ENCODE assay signal across 1 cellular context in the genomic region with DNA sequence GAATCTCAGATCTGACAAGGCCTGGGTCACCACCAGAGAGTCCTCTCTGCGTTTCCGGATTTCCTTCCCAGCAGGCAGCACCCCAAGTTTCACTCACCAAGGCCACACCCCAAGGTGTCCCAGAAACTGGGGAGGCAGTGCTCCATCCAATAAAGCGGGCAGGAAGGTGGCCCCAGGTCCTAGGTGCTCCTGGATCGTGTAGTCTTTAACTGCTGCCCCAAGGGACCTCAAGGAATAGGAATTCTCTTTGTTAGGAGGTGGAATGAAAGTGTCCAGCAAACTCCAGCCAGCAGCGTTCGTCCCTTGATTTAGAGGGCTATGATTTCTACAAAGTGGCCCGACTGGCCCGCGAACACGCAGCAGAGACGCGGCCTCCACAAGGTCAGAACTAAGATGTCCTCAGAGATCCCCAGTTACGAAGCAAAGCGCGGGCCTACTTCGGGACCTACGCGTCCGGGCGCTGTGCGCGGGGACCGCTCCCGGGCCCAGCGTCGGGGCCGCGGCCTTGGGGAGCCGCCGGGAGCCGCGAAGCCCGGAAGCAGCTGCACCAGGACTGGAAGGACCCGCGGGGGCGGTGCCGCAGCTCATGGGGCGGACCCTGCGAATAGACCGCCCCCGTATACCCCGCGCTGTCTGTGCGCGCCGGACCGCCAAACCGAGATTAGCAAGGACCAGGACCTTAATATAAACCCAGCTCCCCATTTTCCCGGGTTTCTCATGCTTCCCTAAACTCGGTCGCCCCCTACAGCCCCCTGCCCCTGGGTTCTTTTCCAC.
TF ChIP-seq lines count a peak whose summit lies in the region.

A gene with protein sequence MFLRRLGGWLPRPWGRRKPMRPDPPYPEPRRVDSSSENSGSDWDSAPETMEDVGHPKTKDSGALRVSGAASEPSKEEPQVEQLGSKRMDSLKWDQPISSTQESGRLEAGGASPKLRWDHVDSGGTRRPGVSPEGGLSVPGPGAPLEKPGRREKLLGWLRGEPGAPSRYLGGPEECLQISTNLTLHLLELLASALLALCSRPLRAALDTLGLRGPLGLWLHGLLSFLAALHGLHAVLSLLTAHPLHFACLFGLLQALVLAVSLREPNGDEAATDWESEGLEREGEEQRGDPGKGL (minus strand): TSS at position 555 of the 774 bp plus-strand sequence. CDS start 831 bp downstream, outside the sequence.

TF ChIP-seq in K562, 482 proteins besides CTCF, POLR2A, EP300 and RAD21 (continued from another document and continues in another):
- TF ChIP-seq, protein P1, sequence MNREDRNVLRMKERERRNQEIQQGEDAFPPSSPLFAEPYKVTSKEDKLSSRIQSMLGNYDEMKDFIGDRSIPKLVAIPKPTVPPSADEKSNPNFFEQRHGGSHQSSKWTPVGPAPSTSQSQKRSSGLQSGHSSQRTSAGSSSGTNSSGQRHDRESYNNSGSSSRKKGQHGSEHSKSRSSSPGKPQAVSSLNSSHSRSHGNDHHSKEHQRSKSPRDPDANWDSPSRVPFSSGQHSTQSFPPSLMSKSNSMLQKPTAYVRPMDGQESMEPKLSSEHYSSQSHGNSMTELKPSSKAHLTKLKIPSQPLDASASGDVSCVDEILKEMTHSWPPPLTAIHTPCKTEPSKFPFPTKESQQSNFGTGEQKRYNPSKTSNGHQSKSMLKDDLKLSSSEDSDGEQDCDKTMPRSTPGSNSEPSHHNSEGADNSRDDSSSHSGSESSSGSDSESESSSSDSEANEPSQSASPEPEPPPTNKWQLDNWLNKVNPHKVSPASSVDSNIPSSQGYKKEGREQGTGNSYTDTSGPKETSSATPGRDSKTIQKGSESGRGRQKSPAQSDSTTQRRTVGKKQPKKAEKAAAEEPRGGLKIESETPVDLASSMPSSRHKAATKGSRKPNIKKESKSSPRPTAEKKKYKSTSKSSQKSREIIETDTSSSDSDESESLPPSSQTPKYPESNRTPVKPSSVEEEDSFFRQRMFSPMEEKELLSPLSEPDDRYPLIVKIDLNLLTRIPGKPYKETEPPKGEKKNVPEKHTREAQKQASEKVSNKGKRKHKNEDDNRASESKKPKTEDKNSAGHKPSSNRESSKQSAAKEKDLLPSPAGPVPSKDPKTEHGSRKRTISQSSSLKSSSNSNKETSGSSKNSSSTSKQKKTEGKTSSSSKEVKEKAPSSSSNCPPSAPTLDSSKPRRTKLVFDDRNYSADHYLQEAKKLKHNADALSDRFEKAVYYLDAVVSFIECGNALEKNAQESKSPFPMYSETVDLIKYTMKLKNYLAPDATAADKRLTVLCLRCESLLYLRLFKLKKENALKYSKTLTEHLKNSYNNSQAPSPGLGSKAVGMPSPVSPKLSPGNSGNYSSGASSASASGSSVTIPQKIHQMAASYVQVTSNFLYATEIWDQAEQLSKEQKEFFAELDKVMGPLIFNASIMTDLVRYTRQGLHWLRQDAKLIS (CRISPR knock-in tag; IDR thresholded peaks at IDR 0.05), result peak; percentile 88
- TF ChIP-seq ARHGAP35 (IDR thresholded peaks at IDR 0.05; ENCODE audit: partially characterized antibody), result no peak
- TF ChIP-seq MEIS2 (IDR thresholded peaks at IDR 0.05; ENCODE audit: partially characterized antibody), result peak; percentile 12
- TF ChIP-seq KAT7 (CRISPR knock-in tag; IDR thresholded peaks at IDR 0.05; ENCODE audit: borderline replicate concordance), result peak; percentile 98
- no peak for TF ChIP-seq YBX1 (IDR thresholded peaks at IDR 0.05)
- TF ChIP-seq ZNF77 (CRISPR knock-in tag; IDR thresholded peaks at IDR 0.05), result peak; percentile 93
- TF ChIP-seq, protein P2, sequence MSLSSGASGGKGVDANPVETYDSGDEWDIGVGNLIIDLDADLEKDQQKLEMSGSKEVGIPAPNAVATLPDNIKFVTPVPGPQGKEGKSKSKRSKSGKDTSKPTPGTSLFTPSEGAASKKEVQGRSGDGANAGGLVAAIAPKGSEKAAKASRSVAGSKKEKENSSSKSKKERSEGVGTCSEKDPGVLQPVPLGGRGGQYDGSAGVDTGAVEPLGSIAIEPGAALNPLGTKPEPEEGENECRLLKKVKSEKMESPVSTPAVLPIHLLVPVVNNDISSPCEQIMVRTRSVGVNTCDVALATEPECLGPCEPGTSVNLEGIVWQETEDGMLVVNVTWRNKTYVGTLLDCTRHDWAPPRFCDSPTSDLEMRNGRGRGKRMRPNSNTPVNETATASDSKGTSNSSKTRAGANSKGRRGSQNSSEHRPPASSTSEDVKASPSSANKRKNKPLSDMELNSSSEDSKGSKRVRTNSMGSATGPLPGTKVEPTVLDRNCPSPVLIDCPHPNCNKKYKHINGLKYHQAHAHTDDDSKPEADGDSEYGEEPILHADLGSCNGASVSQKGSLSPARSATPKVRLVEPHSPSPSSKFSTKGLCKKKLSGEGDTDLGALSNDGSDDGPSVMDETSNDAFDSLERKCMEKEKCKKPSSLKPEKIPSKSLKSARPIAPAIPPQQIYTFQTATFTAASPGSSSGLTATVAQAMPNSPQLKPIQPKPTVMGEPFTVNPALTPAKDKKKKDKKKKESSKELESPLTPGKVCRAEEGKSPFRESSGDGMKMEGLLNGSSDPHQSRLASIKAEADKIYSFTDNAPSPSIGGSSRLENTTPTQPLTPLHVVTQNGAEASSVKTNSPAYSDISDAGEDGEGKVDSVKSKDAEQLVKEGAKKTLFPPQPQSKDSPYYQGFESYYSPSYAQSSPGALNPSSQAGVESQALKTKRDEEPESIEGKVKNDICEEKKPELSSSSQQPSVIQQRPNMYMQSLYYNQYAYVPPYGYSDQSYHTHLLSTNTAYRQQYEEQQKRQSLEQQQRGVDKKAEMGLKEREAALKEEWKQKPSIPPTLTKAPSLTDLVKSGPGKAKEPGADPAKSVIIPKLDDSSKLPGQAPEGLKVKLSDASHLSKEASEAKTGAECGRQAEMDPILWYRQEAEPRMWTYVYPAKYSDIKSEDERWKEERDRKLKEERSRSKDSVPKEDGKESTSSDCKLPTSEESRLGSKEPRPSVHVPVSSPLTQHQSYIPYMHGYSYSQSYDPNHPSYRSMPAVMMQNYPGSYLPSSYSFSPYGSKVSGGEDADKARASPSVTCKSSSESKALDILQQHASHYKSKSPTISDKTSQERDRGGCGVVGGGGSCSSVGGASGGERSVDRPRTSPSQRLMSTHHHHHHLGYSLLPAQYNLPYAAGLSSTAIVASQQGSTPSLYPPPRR (CRISPR knock-in tag; IDR thresholded peaks at IDR 0.05; ENCODE audit: borderline replicate concordance), result no peak; the same call in 1 of the 2 replicates
- 0 out of 2 replicates have a peak, but pooled peaks have one; percentile 55 for TF ChIP-seq SREBF1 (IDR thresholded peaks at IDR 0.05; ENCODE audit: borderline replicate concordance, low read depth, low read length)
- peak; percentile 92 for TF ChIP-seq MTA3 (IDR thresholded peaks at IDR 0.05; ENCODE audit: borderline replicate concordance)
- TF ChIP-seq, protein P3, sequence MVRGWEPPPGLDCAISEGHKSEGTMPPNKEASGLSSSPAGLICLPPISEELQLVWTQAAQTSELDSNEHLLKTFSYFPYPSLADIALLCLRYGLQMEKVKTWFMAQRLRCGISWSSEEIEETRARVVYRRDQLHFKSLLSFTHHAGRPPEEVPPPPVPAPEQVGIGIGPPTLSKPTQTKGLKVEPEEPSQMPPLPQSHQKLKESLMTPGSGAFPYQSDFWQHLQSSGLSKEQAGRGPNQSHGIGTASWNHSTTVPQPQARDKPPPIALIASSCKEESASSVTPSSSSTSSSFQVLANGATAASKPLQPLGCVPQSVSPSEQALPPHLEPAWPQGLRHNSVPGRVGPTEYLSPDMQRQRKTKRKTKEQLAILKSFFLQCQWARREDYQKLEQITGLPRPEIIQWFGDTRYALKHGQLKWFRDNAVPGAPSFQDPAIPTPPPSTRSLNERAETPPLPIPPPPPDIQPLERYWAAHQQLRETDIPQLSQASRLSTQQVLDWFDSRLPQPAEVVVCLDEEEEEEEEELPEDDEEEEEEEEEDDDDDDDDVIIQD (CRISPR knock-in tag; IDR thresholded peaks at IDR 0.05), result 0 out of 2 replicates have a peak, but pooled peaks have one; percentile 74
- peak; percentile 26; the same call in 1 of the 2 replicates for TF ChIP-seq NFIX (CRISPR knock-in tag; IDR thresholded peaks at IDR 0.05; ENCODE audit: low read depth)
- TF ChIP-seq NFRKB (IDR thresholded peaks at IDR 0.05; ENCODE audit: low read depth), result peak; percentile 0; the same call in 1 of the 2 replicates
- TF ChIP-seq RBM14 (IDR thresholded peaks at IDR 0.05; ENCODE audit: borderline replicate concordance, insufficient read depth, low read depth, low read length), result 0 out of 2 replicates have a peak, but pooled peaks have one; percentile 31
- TF ChIP-seq, protein P4, sequence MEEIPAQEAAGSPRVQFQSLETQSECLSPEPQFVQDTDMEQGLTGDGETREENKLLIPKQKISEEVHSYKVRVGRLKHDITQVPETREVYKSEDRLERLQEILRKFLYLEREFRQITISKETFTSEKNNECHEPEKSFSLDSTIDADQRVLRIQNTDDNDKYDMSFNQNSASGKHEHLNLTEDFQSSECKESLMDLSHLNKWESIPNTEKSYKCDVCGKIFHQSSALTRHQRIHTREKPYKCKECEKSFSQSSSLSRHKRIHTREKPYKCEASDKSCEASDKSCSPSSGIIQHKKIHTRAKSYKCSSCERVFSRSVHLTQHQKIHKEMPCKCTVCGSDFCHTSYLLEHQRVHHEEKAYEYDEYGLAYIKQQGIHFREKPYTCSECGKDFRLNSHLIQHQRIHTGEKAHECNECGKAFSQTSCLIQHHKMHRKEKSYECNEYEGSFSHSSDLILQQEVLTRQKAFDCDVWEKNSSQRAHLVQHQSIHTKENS (CRISPR knock-in tag; IDR thresholded peaks at IDR 0.05), result peak; percentile 92
- TF ChIP-seq RCOR1 (IDR thresholded peaks at IDR 0.05; ENCODE audit: borderline replicate concordance in 1 of 2, low read depth in 2 of 2, low read length in 2 of 2), result peak; percentile 55 to 83; a peak in 2 of 4 replicates
- TF ChIP-seq KLF16 (IDR thresholded peaks at IDR 0.05), result peak; percentile 52; the same call in 1 of the 2 replicates
- no peak for TF ChIP-seq ZNF143 (CRISPR knock-in tag; IDR thresholded peaks at IDR 0.05)
- TF ChIP-seq SPI1 (IDR thresholded peaks at IDR 0.05; ENCODE audit: borderline replicate concordance, low read depth, low read length), result 0 out of 2 replicates have a peak, but pooled peaks have one; percentile 0
- TF ChIP-seq HDAC2 (IDR thresholded peaks at IDR 0.05), result peak; percentile 3; the same call in 1 of the 2 replicates
- TF ChIP-seq CBX2 (IDR thresholded peaks at IDR 0.05; ENCODE audit: insufficient read depth, low read length, poor library complexity, severe bottlenecking), result no peak
- peak; percentile 36 for TF ChIP-seq ELF4 (CRISPR knock-in tag; IDR thresholded peaks at IDR 0.05)
- TF ChIP-seq PCBP1 (IDR thresholded peaks at IDR 0.05; ENCODE audit: low read depth, low read length, poor library complexity, severe bottlenecking), result no peak
- peak; percentile 85; the same call in 1 of the 2 replicates for TF ChIP-seq RUNX1 (IDR thresholded peaks at IDR 0.05; ENCODE audit: low read depth)
- TF ChIP-seq, protein P5, sequence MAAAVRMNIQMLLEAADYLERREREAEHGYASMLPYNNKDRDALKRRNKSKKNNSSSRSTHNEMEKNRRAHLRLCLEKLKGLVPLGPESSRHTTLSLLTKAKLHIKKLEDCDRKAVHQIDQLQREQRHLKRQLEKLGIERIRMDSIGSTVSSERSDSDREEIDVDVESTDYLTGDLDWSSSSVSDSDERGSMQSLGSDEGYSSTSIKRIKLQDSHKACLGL (CRISPR knock-in tag; IDR thresholded peaks at IDR 0.05; ENCODE audit: borderline replicate concordance, poor library complexity, severe bottlenecking), result peak; percentile 45
- peak; percentile 15; the same call in 1 of the 2 replicates for TF ChIP-seq ZNF586 (CRISPR knock-in tag; conservative IDR thresholded peaks at IDR 0.05)
- no peak for TF ChIP-seq ELF1 (tag; IDR thresholded peaks at IDR 0.05)
- TF ChIP-seq, protein P6, sequence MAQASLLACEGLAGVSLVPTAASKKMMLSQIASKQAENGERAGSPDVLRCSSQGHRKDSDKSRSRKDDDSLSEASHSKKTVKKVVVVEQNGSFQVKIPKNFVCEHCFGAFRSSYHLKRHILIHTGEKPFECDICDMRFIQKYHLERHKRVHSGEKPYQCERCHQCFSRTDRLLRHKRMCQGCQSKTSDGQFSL (CRISPR knock-in tag; IDR thresholded peaks at IDR 0.05), result peak; percentile 56
- TF ChIP-seq, protein P6 (tag; IDR thresholded peaks at IDR 0.05), result no peak; a peak in 1 of 4 replicates
- TF ChIP-seq ZNF668 (CRISPR knock-in tag; IDR thresholded peaks at IDR 0.05), result no peak; the same call in 1 of the 2 replicates
- peak; percentile 89 for TF ChIP-seq FIP1L1 (IDR thresholded peaks at IDR 0.05; ENCODE audit: low read depth, low read length, poor library complexity, severe bottlenecking)
- TF ChIP-seq CHD4 (IDR thresholded peaks at IDR 0.05; ENCODE audit: insufficient read depth, insufficient replicate concordance, low read depth, low read length, poor library complexity, severe bottlenecking), result no peak
- TF ChIP-seq, protein P7, sequence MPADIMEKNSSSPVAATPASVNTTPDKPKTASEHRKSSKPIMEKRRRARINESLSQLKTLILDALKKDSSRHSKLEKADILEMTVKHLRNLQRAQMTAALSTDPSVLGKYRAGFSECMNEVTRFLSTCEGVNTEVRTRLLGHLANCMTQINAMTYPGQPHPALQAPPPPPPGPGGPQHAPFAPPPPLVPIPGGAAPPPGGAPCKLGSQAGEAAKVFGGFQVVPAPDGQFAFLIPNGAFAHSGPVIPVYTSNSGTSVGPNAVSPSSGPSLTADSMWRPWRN (IDR thresholded peaks at IDR 0.05; ENCODE audit: low read depth), result 0 out of 2 replicates have a peak, but pooled peaks have one; percentile 31
- peak; percentile 74 for TF ChIP-seq SMAD1 (IDR thresholded peaks at IDR 0.05; ENCODE audit: low read depth, low read length, partially characterized antibody)
- no peak for TF ChIP-seq HNRNPUL1 (IDR thresholded peaks at IDR 0.05; ENCODE audit: low read length)
- TF ChIP-seq GABPB2 (CRISPR knock-in tag; conservative IDR thresholded peaks at IDR 0.05), result peak; percentile 59; the same call in 1 of the 2 replicates
- TF ChIP-seq SMARCE1 (IDR thresholded peaks at IDR 0.05), result no peak
- peak; percentile 98; the same call in 1 of the 2 replicates for TF ChIP-seq PHF8 (IDR thresholded peaks at IDR 0.05; ENCODE audit: borderline replicate concordance, low read length)
- no peak for TF ChIP-seq CSDE1 (IDR thresholded peaks at IDR 0.05)
- TF ChIP-seq KLF1 (tag; IDR thresholded peaks at IDR 0.05), result 0 out of 2 replicates have a peak, but pooled peaks have one; percentile 56
- no peak for TF ChIP-seq CBFA2T3 (IDR thresholded peaks at IDR 0.05)
